Comparison of ENCODE assay signal across 23 cellular contexts in genomic region chr1:157144509-157144908, GRCh38. TPM values are rescaled to one million over a fixed set of nuclear protein-coding genes. Genes with fewer than 3 reads are reported as not detected.
"Had no signal": no experiment of that assay in that cellular context is flagged by ENCODE, and none has a peak within 500 bp of the region (broad histone marks: within the 10 kb centered on the region; RNA-seq: fewer than 3 reads in every experiment).

No MANE protein-coding gene starts in this region.

- H3K36me3 ChIP-seq: WERI-Rb-1 had no signal

- H3K27ac ChIP-seq: WERI-Rb-1 had no signal

- ATAC-seq: activated CD4-positive, alpha-beta T cell treated with anti-CD3 and anti-CD28 coated beads for 36 hours; activated T-cell treated with anti-CD3 and anti-CD28 coated beads, Interleukin-2, amount 50 U/mL, for 72 hours; PC-3 had no signal

- DNase-seq: activated CD4-positive, alpha-beta memory T cell treated with anti-CD3 and anti-CD28 coated beads, Interleukin-2, amount 10 ng/mL, durations not matched to agents 7 days and 5 days; activated CD4-positive, alpha-beta T cell treated with anti-CD3 and anti-CD28 coated beads for 36 hours; activated CD4-positive, alpha-beta T cell treated with anti-CD3 and anti-CD28 coated beads, Interleukin-2, amount 50 U/mL, for 1 hour; activated CD8-positive, alpha-beta memory T cell treated with anti-CD3 and anti-CD28 coated beads, Interleukin-2, amount 50 U/mL, for 4 hours; activated gamma-delta T cell treated with Interleukin-2 at 50 U/mL for 16 hours; activated naive CD4-positive, alpha-beta T cell treated with anti-CD3 and anti-CD28 coated beads, Interleukin-2, amount 10 ng/mL, durations not matched to agents 7 days and 5 days; activated naive CD8-positive, alpha-beta T cell treated with anti-CD3 and anti-CD28 coated beads for 36 hours; activated T-cell treated with anti-CD3 and anti-CD28 coated beads, Interleukin-2, amount 50 U/mL, for 72 hours; anterior cingulate cortex; Kasumi-1; NCI-H1048; NCI-H146; NCI-H187 treated with DMSO at 0.1 percent for 48 hours; NCI-H2081 treated with DMSO at 0.1 percent for 48 hours; NCI-H446; NCI-H524; PC-3; SIG-M5; T-helper 1 cell; WERI-Rb-1 had no signal

RNA-seq across cellular contexts. Expression of gene ETV3L, which starts 44.9 kb away (rescaled TPM):
- total RNA-seq: activated CD4-positive, alpha-beta memory T cell treated with anti-CD3 and anti-CD28 coated beads, Interleukin-2, amount 10 ng/mL, durations not matched to agents 7 days and 5 days; activated CD4-positive, alpha-beta T cell treated with anti-CD3 and anti-CD28 coated beads for 36 hours; activated naive CD8-positive, alpha-beta T cell treated with anti-CD3 and anti-CD28 coated beads for 36 hours; activated T-cell treated with anti-CD3 and anti-CD28 coated beads, Interleukin-2, amount 50 U/mL, for 72 hours; activated T-helper 2 cell treated with anti-CD3 and anti-CD28 coated beads, Interferon-gamma antibody, Interleukin-2, Interleukin-4, amounts not matched to agents 10 μg/mL and 5 μg/mL and 100 μg/mL, durations not matched to agents 14 hours and 24 hours and 36 hours; PC-3; T-helper 2 cell treated with Interferon-gamma antibody and Interleukin-4, amounts not matched to agents 100 ng/mL and 5 ng/mL, for 36 hours had no signal
- polyA plus RNA-seq: adipose tissue had no signal
